In genomic region chr6:31474871-31475286, GRCh38 we compare ENCODE assay signal across 13 cellular contexts. TPM values are rescaled to one million over a fixed set of nuclear protein-coding genes. Genes with fewer than 3 reads are reported as not detected.
DNase-seq lines count a peak whose midpoint lies in the region; ATAC-seq and TF ChIP-seq lines count a peak whose summit lies in the region.
"Had no signal": no experiment of that assay in that cellular context is flagged by ENCODE, and none has a peak within 500 bp of the region (broad histone marks: within the 10 kb centered on the region; RNA-seq: fewer than 3 reads in every experiment).

No MANE protein-coding gene starts in this region.

- peak; percentile 27 for TF ChIP-seq CTCF in CD4-positive, alpha-beta T cell (IDR thresholded peaks at IDR 0.05)
- TF ChIP-seq CTCF in astrocyte of the cerebellum (IDR thresholded peaks at IDR 0.05; ENCODE audit: low read depth, low read length, missing control alignments): peak; percentile 31

- H3K9me3 Mint-ChIP-seq in CD4-positive, alpha-beta T cell: no peaks in the 10 kb centered on the region
- no peaks in the 10 kb centered on the region for H3K9me3 Mint-ChIP-seq in naive thymus-derived CD4-positive, alpha-beta T cell
- H3K9me3 Mint-ChIP-seq: naive B cell had no signal

- H3K36me3 Mint-ChIP-seq in CD4-positive, alpha-beta T cell (ENCODE audit: low read depth): no peaks in the 10 kb centered on the region
- peaks cover 0 to 21% (median 0%) of the 10 kb centered on the region in 5 donors for H3K36me3 Mint-ChIP-seq in naive thymus-derived CD4-positive, alpha-beta T cell

- no peak overlapping the region for H3K4me3 Mint-ChIP-seq in CD4-positive, alpha-beta T cell
- no peak overlapping the region for H3K4me3 Mint-ChIP-seq in naive thymus-derived CD4-positive, alpha-beta T cell

- no peaks in the 10 kb centered on the region for H3K9me3 ChIP-seq in CD4-positive, alpha-beta T cell (ENCODE audit: control insufficient read depth, low read length)
- no peaks in the 10 kb centered on the region for H3K9me3 ChIP-seq in naive thymus-derived CD4-positive, alpha-beta T cell (ENCODE audit: control insufficient read depth in 2 of 3, low read length in 3 of 3)
- H3K9me3 ChIP-seq: adrenal gland had no signal

- H3K4me1 ChIP-seq in naive thymus-derived CD4-positive, alpha-beta T cell (ENCODE audit: control insufficient read depth in 2 of 2, insufficient read depth in 2 of 2, low read length in 2 of 2): peaks cover 27 to 28% of the 10 kb centered on the region in 2 donors
- H3K4me1 ChIP-seq: adrenal gland had no signal

- in situ Hi-C loops in astrocyte of the cerebellum (cut with HindIII; ENCODE audit: low sequenced_read_pairs): no loop called here

- no peak for DNase-seq in CD4-positive, alpha-beta T cell
- DNase-seq in HEK293T (ENCODE audit: extremely low spot score): peak; percentile 39
- no peak for DNase-seq in astrocyte of the cerebellum (ENCODE audit: low read depth)
- DNase-seq in naive thymus-derived CD4-positive, alpha-beta T cell: no peak
- DNase-seq in activated gamma-delta T cell (lab: John Stamatoyannopoulos, UW): no peak
- no peak for DNase-seq in NCI-H2227 treated with DMSO at 0.1 percent for 48 hours (lab: John Stamatoyannopoulos, UW)
- DNase-seq in NK-92 (lab: John Stamatoyannopoulos, UW; ENCODE audit: unreplicated experiment): no peak
- DNase-seq: GOT3, naive B cell, NCI-H2171 had no signal

- H3K4me3 ChIP-seq in astrocyte of the cerebellum (ENCODE audit: low read depth, low read length): no peak overlapping the region
- no peak overlapping the region for H3K4me3 ChIP-seq in naive thymus-derived CD4-positive, alpha-beta T cell (ENCODE audit: low read length)
- H3K4me3 ChIP-seq: adrenal gland had no signal

- no peak overlapping the region for H3K27ac ChIP-seq in CD4-positive, alpha-beta T cell (ENCODE audit: low read depth, low read length)
- H3K27ac ChIP-seq in naive thymus-derived CD4-positive, alpha-beta T cell (ENCODE audit: low read depth, low read length): no peak overlapping the region
- H3K27ac ChIP-seq: adrenal gland had no signal

- ATAC-seq in CD4-positive, alpha-beta T cell (ENCODE audit: poor library complexity): peak; percentile 51
- peak; percentile 43 for ATAC-seq in naive thymus-derived CD4-positive, alpha-beta T cell
- no peak for ATAC-seq in HG02763 (IDR thresholded peaks at IDR 0.05; ENCODE audit: unreplicated experiment)

- POLR2A ChIA-PET in CD4-positive, alpha-beta T cell (lab: Charles Lee): interaction anchor here (1.8 kb wide), 1 partner anchor 12 kb away, joined by 4 read pairs; no protein-coding TSS in a partner anchor
- POLR2A ChIA-PET in HEK293T (lab: Yijun Ruan, JAX): interaction anchor here (0.7 kb wide), 1 partner anchor 98 kb away, joined by 3 read pairs; no protein-coding TSS in a partner anchor
- POLR2A ChIA-PET in naive thymus-derived CD4-positive, alpha-beta T cell (lab: Charles Lee): interaction anchor here (1.4 kb wide), 1 partner anchor 12 kb away, joined by 3 read pairs; no protein-coding TSS in a partner anchor

- peaks cover 55% of the 10 kb centered on the region for H3K4me1 Mint-ChIP-seq in CD4-positive, alpha-beta T cell (ENCODE audit: low read depth)
- peaks cover 38 to 71% (median 60%) of the 10 kb centered on the region in 7 donors for H3K4me1 Mint-ChIP-seq in naive thymus-derived CD4-positive, alpha-beta T cell

- H3K27ac Mint-ChIP-seq in CD4-positive, alpha-beta T cell: peak overlapping the region; percentile 5
- peak overlapping the region in 4 of 9 donors; percentile 32 to 66 (median 49) for H3K27ac Mint-ChIP-seq in naive thymus-derived CD4-positive, alpha-beta T cell

- H3K27me3 ChIP-seq in CD4-positive, alpha-beta T cell (ENCODE audit: control insufficient read depth, insufficient read depth, low read length): no peaks in the 10 kb centered on the region
- H3K27me3 ChIP-seq in naive thymus-derived CD4-positive, alpha-beta T cell (ENCODE audit: control insufficient read depth in 2 of 2, insufficient read depth in 2 of 2, low read length in 2 of 2): no peaks in the 10 kb centered on the region
- H3K27me3 ChIP-seq: adrenal gland had no signal

- no peaks in the 10 kb centered on the region for H3K27me3 Mint-ChIP-seq in CD4-positive, alpha-beta T cell
- H3K27me3 Mint-ChIP-seq in naive thymus-derived CD4-positive, alpha-beta T cell: no peaks in the 10 kb centered on the region
- H3K27me3 Mint-ChIP-seq: naive B cell had no signal

- intact Hi-C loops in CD4-positive, alpha-beta T cell (cut with DNase I, micrococcal nuclease): no loop called here
- intact Hi-C loops in naive thymus-derived CD4-positive, alpha-beta T cell (cut with micrococcal nuclease): no loop called here

- CTCF ChIA-PET in CD4-positive, alpha-beta T cell (lab: Charles Lee): no interaction called here
- CTCF ChIA-PET in HEK293T (lab: Yijun Ruan, JAX): interaction anchor here (1.1 kb wide), 1 partner anchor 124 kb away, joined by 3 read pairs; no protein-coding TSS in a partner anchor
- CTCF ChIA-PET in naive thymus-derived CD4-positive, alpha-beta T cell (lab: Charles Lee): interaction anchor here (1.0 kb wide), 1 partner anchor 78 kb away, joined by 3 read pairs; no protein-coding TSS in a partner anchor

- peaks cover 0 to 8% (median 0%) of the 10 kb centered on the region in 3 experiments for H3K36me3 ChIP-seq in naive thymus-derived CD4-positive, alpha-beta T cell (ENCODE audit: control insufficient read depth in 2 of 3, insufficient read depth in 3 of 3, low read length in 3 of 3)
- H3K36me3 ChIP-seq: adrenal gland had no signal

TF ChIP-seq in HEK293T, 16 proteins besides CTCF, POLR2A, EP300 and RAD21:
- TF ChIP-seq FOXA1 (IDR thresholded peaks at IDR 0.05): no peak
- TF ChIP-seq ELF4 (IDR thresholded peaks at IDR 0.05): no peak
- no peak for TF ChIP-seq NFRKB (IDR thresholded peaks at IDR 0.05)
- TF ChIP-seq ZNF384 (IDR thresholded peaks at IDR 0.05): no peak
- TF ChIP-seq L3MBTL2 (conservative IDR thresholded peaks at IDR 0.05): no peak
- TF ChIP-seq CTBP1 (IDR thresholded peaks at IDR 0.05; ENCODE audit: borderline replicate concordance): no peak
- no peak for TF ChIP-seq FOXM1 (IDR thresholded peaks at IDR 0.05; ENCODE audit: borderline replicate concordance)

RNA-seq across cellular contexts. Expression of gene MICB, which starts 23.1 kb away (rescaled TPM):
- 10 to 100 TPM; 14.3 to 14.7 TPM for total RNA-seq in CD4-positive, alpha-beta T cell
- 10 to 100 TPM; 11.7 to 49.5 (median 13.3) TPM for total RNA-seq in naive thymus-derived CD4-positive, alpha-beta T cell
- 1 to 10 TPM; 3.4 to 4.7 TPM for polyA plus RNA-seq in naive thymus-derived CD4-positive, alpha-beta T cell

RNA-seq across cellular contexts. Expression of gene MCCD1, which starts 53.9 kb away (rescaled TPM):
- not detected for total RNA-seq in CD4-positive, alpha-beta T cell
- not detected for total RNA-seq in naive thymus-derived CD4-positive, alpha-beta T cell
- not detected for polyA plus RNA-seq in naive thymus-derived CD4-positive, alpha-beta T cell
- total RNA-seq: adrenal gland; T-helper 2 cell treated with Interferon-gamma antibody and Interleukin-4, amounts not matched to agents 100 ng/mL and 5 ng/mL, for 36 hours had no signal
- polyA plus RNA-seq: adrenal gland had no signal
